1 cellular context compared by ENCODE assay signal in the genomic region with DNA sequence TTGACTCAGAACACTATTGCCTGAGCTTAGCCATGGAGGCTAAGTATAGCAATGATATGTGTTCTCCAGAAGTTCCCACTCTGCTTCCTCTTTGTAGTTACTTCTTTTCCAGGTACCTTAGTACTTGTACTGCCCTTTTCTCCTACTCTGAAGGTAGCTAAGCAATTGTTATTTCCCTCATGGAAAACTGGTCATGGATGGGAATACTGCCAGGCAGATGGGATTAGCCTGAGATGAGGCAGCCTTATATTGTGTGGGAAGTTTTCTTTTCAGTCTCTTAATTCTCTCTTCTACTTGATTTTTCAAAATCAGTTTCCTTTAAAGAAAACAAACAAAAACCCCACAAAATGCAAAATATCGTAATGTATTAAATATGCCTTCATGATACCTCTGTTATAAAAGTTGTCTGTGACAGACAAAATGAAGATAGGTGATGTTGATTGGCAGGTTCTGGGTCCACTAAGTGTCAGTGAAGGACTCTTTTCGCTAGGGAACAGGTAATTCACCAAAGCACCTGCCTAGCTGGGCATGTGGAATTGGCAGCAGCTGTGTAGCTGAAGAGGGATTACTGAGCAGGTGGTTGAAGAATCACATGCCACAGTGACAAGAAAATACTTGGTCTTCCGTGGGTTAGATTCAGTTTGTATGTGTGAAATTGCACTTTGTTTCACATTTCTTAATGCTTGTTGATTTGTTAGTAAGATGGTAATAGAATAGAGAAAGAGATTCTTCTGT.
TF ChIP-seq lines count a peak whose summit lies in the region.

No MANE protein-coding gene starts in this region.

TF ChIP-seq in IMR-90, 13 proteins besides CTCF, POLR2A, EP300 and RAD21 (continued from another document):
- TF ChIP-seq, protein P1, sequence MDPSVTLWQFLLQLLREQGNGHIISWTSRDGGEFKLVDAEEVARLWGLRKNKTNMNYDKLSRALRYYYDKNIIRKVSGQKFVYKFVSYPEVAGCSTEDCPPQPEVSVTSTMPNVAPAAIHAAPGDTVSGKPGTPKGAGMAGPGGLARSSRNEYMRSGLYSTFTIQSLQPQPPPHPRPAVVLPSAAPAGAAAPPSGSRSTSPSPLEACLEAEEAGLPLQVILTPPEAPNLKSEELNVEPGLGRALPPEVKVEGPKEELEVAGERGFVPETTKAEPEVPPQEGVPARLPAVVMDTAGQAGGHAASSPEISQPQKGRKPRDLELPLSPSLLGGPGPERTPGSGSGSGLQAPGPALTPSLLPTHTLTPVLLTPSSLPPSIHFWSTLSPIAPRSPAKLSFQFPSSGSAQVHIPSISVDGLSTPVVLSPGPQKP (IDR thresholded peaks at IDR 0.05; ENCODE audit: borderline replicate concordance, low read depth, low read length): no peak
- TF ChIP-seq CEBPB (IDR thresholded peaks at IDR 0.05; ENCODE audit: low read depth, low read length): no peak
